ENCODE assay signal across 16 cellular contexts in the genomic region with DNA sequence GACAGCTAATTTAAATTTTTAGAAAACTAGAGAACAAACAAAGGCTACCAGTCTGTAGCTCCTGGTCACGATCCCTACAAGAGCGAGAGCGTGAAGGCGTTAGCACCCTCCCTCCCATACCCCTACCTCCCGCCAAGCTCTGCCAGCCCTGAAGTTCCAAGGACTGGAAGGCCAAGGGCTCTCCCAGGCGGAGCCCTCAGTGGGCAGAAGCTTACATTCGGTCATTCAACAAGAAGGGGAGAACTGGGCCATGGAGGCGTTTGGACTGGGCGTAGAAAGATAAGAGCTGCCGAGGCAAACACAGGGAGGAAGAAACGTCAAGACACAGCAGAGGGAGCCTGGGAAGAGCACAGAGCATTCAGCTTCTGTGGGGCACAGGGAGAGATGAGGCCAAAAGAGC. TPM values are rescaled to one million over a fixed set of nuclear protein-coding genes. Genes with fewer than 3 reads are reported as not detected.
A peak's percentile ranks its signal among the peaks of the same experiment; 100 is the strongest.
DNase-seq lines count a peak whose midpoint lies in the region; ATAC-seq and TF ChIP-seq lines count a peak whose summit lies in the region.
"Had no signal": no experiment of that assay in that cellular context is flagged by ENCODE, and none has a peak within 500 bp of the region (broad histone marks: within the 10 kb centered on the region; RNA-seq: fewer than 3 reads in every experiment).

No MANE protein-coding gene starts in this region.

- H3K4me2 ChIP-seq in HCT116 (ENCODE audit: low read length): no peak overlapping the region

- H2AFZ ChIP-seq in HCT116 (ENCODE audit: low read depth, low read length, poor library complexity, severe bottlenecking): no peak overlapping the region

- peaks cover 8 to 14% of the 10 kb centered on the region in 2 experiments; a peak in 2 of 4 replicates for H3K36me3 ChIP-seq in HCT116 (ENCODE audit: control insufficient read depth in 1 of 2, insufficient read depth in 2 of 2, low read length in 2 of 2)

- no peaks in the 10 kb centered on the region for H3K9me2 ChIP-seq in HCT116 (ENCODE audit: insufficient read depth)

- TF ChIP-seq POLR2A in HCT116 (IDR thresholded peaks at IDR 0.05; ENCODE audit: borderline replicate concordance, extremely low read depth, insufficient read depth, insufficient read length): no peak

- TF ChIP-seq CTCF in C4-2B (conservative IDR thresholded peaks at IDR 0.05) (no peak), HCT116 (IDR thresholded peaks at IDR 0.05 in 2 of 3, conservative IDR thresholded peaks at IDR 0.05 in 1 of 3; ENCODE audit: borderline replicate concordance in 1 of 3, insufficient read depth in 1 of 3, low read depth in 2 of 3, low read length in 2 of 3) (no peak), neural crest cell (conservative IDR thresholded peaks at IDR 0.05) (no peak)

- no peaks in the 10 kb centered on the region for H3K27me3 Mint-ChIP-seq in activated naive CD8-positive, alpha-beta T cell treated with anti-CD3 and anti-CD28 coated beads, Interleukin-2, amount 10 ng/mL, durations not matched to agents 7 days and 5 days
- H3K27me3 Mint-ChIP-seq in neural crest cell (ENCODE audit: low read depth): peaks cover 10% of the 10 kb centered on the region

- BruUV-seq in HCT116 (replicated peaks; lab: Mats Ljungman, UMichigan): no TSS peak

- H3K4me3 Mint-ChIP-seq in activated naive CD8-positive, alpha-beta T cell treated with anti-CD3 and anti-CD28 coated beads, Interleukin-2, amount 10 ng/mL, durations not matched to agents 7 days and 5 days: no peak overlapping the region
- H3K4me3 Mint-ChIP-seq in neural crest cell: peak overlapping the region; percentile 94

- H3K4me1 Mint-ChIP-seq in activated naive CD8-positive, alpha-beta T cell treated with anti-CD3 and anti-CD28 coated beads, Interleukin-2, amount 10 ng/mL, durations not matched to agents 7 days and 5 days: peaks cover 47% of the 10 kb centered on the region
- H3K4me1 Mint-ChIP-seq in neural crest cell: peaks cover 52% of the 10 kb centered on the region

- no peak overlapping the region for H3K4me3 ChIP-seq in HCT116 (replicated peaks in 1 of 2; ENCODE audit: low read depth in 1 of 2, low read length in 2 of 2)
- H3K4me3 ChIP-seq: adrenal gland, tibial nerve had no signal

- intact Hi-C loops in HCT116 (cut with micrococcal nuclease): loop anchor here (10.0 kb wide), 1 partner anchor 654 kb away; no protein-coding TSS in a partner anchor

- H3K79me2 ChIP-seq in HCT116 (ENCODE audit: insufficient read depth, low read length): peaks cover 24% of the 10 kb centered on the region

- H4K20me1 ChIP-seq in HCT116 (ENCODE audit: insufficient read depth): peaks cover 8% of the 10 kb centered on the region; the same call in 1 of the 2 replicates

- no peak for TF ChIP-seq RAD21 in HCT116 (IDR thresholded peaks at IDR 0.05; ENCODE audit: low read depth)

- CTCF ChIA-PET in HCT116 (lab: Charles Lee): interaction anchor here (0.7 to 2.3 kb wide), 10 partner anchors 10 to 198 kb away, joined by 3 to 22 read pairs (median 6); a partner anchor contains a TSS

- DNase-seq in HCT116 (ENCODE audit: low read depth, low spot score) (no peak), neural crest cell (ENCODE audit: low read depth, low spot score) (no peak), GF-D8 (lab: John Stamatoyannopoulos, UW) (no peak), 8988T (no peak), cerebellum (ENCODE audit: low spot score) (no peak)
- no peak for DNase-seq in activated naive CD8-positive, alpha-beta T cell treated with anti-CD3 and anti-CD28 coated beads, Interleukin-2, amount 10 ng/mL, durations not matched to agents 7 days and 5 days
- DNase-seq: erythroblast; left cardiac atrium; NCI-H2081 treated with DMSO at 0.1 percent for 48 hours; NCI-H82; Right ventricle myocardium superior; stimulated activated CD4-positive, alpha-beta T cell treated with anti-CD3 and anti-CD28 coated beads, Interleukin-2, amount 100 ng/mL, for 24 hours had no signal

- no peaks in the 10 kb centered on the region for H3K27me3 ChIP-seq in HCT116 (ENCODE audit: insufficient read depth, low read length)
- H3K27me3 ChIP-seq: adrenal gland, tibial nerve had no signal

- POLR2A ChIA-PET in HCT116 (lab: Charles Lee): no interaction called here
- POLR2A ChIA-PET in activated naive CD8-positive, alpha-beta T cell treated with anti-CD3 and anti-CD28 coated beads, Interleukin-2, amount 10 ng/mL, durations not matched to agents 7 days and 5 days (lab: Charles Lee): interaction anchor here (2.7 kb wide), 1 partner anchor 175 kb away, joined by 9 read pairs; a partner anchor contains a TSS

- RAD21 ChIA-PET in HCT116 (lab: Charles Lee; ENCODE audit: low non-redundant PET in 1 of 2, low total read pairs in 2 of 2, uncharacterized antibody in 2 of 2, unreplicated experiment in 2 of 2): no interaction called here

- H3K27ac Mint-ChIP-seq in activated naive CD8-positive, alpha-beta T cell treated with anti-CD3 and anti-CD28 coated beads, Interleukin-2, amount 10 ng/mL, durations not matched to agents 7 days and 5 days: peak overlapping the region; percentile 70
- H3K27ac Mint-ChIP-seq in neural crest cell (ENCODE audit: unreplicated experiment): no peak overlapping the region

- H3K9me3 ChIP-seq in HCT116 (ENCODE audit: control insufficient read depth in 1 of 2, insufficient read depth in 1 of 2, low read depth in 1 of 2, low read length in 2 of 2): no peaks in the 10 kb centered on the region
- H3K9me3 ChIP-seq: adrenal gland, tibial nerve had no signal

- H3K27ac ChIP-seq in C4-2B (peak overlapping the region; percentile 87; the same call in 1 of the 2 replicates), HCT116 (ENCODE audit: low read depth, low read length) (peak overlapping the region; percentile 16; the same call in 1 of the 2 replicates)
- H3K27ac ChIP-seq: adrenal gland, tibial nerve had no signal

- H3K4me1 ChIP-seq in HCT116 (ENCODE audit: control insufficient read depth in 1 of 2, insufficient read depth in 2 of 2, low read length in 2 of 2): peaks cover 21 to 58% of the 10 kb centered on the region in 2 experiments

- H3K36me3 Mint-ChIP-seq in activated naive CD8-positive, alpha-beta T cell treated with anti-CD3 and anti-CD28 coated beads, Interleukin-2, amount 10 ng/mL, durations not matched to agents 7 days and 5 days: peaks cover 29% of the 10 kb centered on the region
- H3K36me3 Mint-ChIP-seq in neural crest cell (ENCODE audit: low read depth): peaks cover 12% of the 10 kb centered on the region

- ATAC-seq in HCT116: no peak
- no peak for ATAC-seq in activated naive CD8-positive, alpha-beta T cell treated with anti-CD3 and anti-CD28 coated beads, Interleukin-2, amount 10 ng/mL, durations not matched to agents 7 days and 5 days (ENCODE audit: low read depth)
- no peak for ATAC-seq in GM21576 (IDR thresholded peaks at IDR 0.05; ENCODE audit: unreplicated experiment)
- ATAC-seq: left cardiac atrium had no signal

- no peaks in the 10 kb centered on the region for H3K9me3 Mint-ChIP-seq in activated naive CD8-positive, alpha-beta T cell treated with anti-CD3 and anti-CD28 coated beads, Interleukin-2, amount 10 ng/mL, durations not matched to agents 7 days and 5 days
- H3K9me3 Mint-ChIP-seq in neural crest cell: no peaks in the 10 kb centered on the region

- H3K9ac ChIP-seq in HCT116 (ENCODE audit: low read length): no peak overlapping the region

TF ChIP-seq in HCT116, 20 proteins besides CTCF, POLR2A, EP300 and RAD21 (continues in another document):
- TF ChIP-seq ELF1 (IDR thresholded peaks at IDR 0.05; ENCODE audit: borderline replicate concordance, low read depth): no peak
- TF ChIP-seq, protein P1, sequence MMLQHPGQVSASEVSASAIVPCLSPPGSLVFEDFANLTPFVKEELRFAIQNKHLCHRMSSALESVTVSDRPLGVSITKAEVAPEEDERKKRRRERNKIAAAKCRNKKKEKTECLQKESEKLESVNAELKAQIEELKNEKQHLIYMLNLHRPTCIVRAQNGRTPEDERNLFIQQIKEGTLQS (IDR thresholded peaks at IDR 0.05): no peak
- TF ChIP-seq, protein P2, sequence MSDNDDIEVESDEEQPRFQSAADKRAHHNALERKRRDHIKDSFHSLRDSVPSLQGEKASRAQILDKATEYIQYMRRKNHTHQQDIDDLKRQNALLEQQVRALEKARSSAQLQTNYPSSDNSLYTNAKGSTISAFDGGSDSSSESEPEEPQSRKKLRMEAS (IDR thresholded peaks at IDR 0.05): no peak

RNA-seq across cellular contexts. Expression of a gene that starts 3.0 kb away (rescaled TPM):
- total RNA-seq in HCT116 (2021; ENCODE audit: unreplicated experiment): 37.6 TPM
- 30.5 and 37.0 TPM in 2 replicates for polyA plus RNA-seq in HCT116 (2012)
- 10 to 100 TPM; 85.0 to 94.0 TPM for total RNA-seq in activated naive CD8-positive, alpha-beta T cell treated with anti-CD3 and anti-CD28 coated beads, Interleukin-2, amount 10 ng/mL, durations not matched to agents 7 days and 5 days
- total RNA-seq in neural crest cell: 36.9 and 40.3 TPM in 2 replicates
- 8.6 TPM for total RNA-seq in cerebellum

RNA-seq across cellular contexts. Expression of a gene that starts 5.1 kb away (rescaled TPM):
- total RNA-seq in HCT116 (2021; ENCODE audit: unreplicated experiment): 223 TPM
- 181 and 221 TPM in 2 replicates for polyA plus RNA-seq in HCT116 (2012)
- 100 to 1,000 TPM; 104 TPM for total RNA-seq in activated naive CD8-positive, alpha-beta T cell treated with anti-CD3 and anti-CD28 coated beads, Interleukin-2, amount 10 ng/mL, durations not matched to agents 7 days and 5 days
- total RNA-seq in neural crest cell: 169 and 180 TPM in 2 replicates
- total RNA-seq in cerebellum: 27.2 TPM

RNA-seq across cellular contexts. Expression of a gene that starts 5.2 kb away (rescaled TPM):
- total RNA-seq in HCT116 (2021; ENCODE audit: unreplicated experiment) (13.5 TPM), neural crest cell (32.0 and 33.0 TPM in 2 replicates), cerebellum (9.5 TPM)
- polyA plus RNA-seq in HCT116 (2012): 16.5 and 19.4 TPM in 2 replicates
- 10 to 100 TPM; 39.0 to 46.6 TPM for total RNA-seq in activated naive CD8-positive, alpha-beta T cell treated with anti-CD3 and anti-CD28 coated beads, Interleukin-2, amount 10 ng/mL, durations not matched to agents 7 days and 5 days

RNA-seq across cellular contexts. Expression of a gene that starts 42.7 kb away (rescaled TPM):
- total RNA-seq in HCT116 (2021; ENCODE audit: unreplicated experiment) (128 TPM), neural crest cell (73.0 and 80.5 TPM in 2 replicates), cerebellum (69.0 TPM)
- polyA plus RNA-seq in HCT116 (2012): 233 and 234 TPM in 2 replicates
- total RNA-seq in activated naive CD8-positive, alpha-beta T cell treated with anti-CD3 and anti-CD28 coated beads, Interleukin-2, amount 10 ng/mL, durations not matched to agents 7 days and 5 days: 100 to 1,000 TPM; 110 to 116 TPM

RNA-seq across cellular contexts. Expression of a gene that starts 49.0 kb away (rescaled TPM):
- total RNA-seq in HCT116 (2021; ENCODE audit: unreplicated experiment): 9.4 TPM
- polyA plus RNA-seq in HCT116 (2012): 12.3 and 12.9 TPM in 2 replicates
- total RNA-seq in activated naive CD8-positive, alpha-beta T cell treated with anti-CD3 and anti-CD28 coated beads, Interleukin-2, amount 10 ng/mL, durations not matched to agents 7 days and 5 days: 100 to 1,000 TPM; 113 to 124 TPM
- 12.3 and 15.7 TPM in 2 replicates for total RNA-seq in neural crest cell
- 1.8 TPM for total RNA-seq in cerebellum
